In genomic region chr19:1383311-1384084, GRCh38 we compare ENCODE assay signal across 8 cellular contexts. TPM values are rescaled to one million over a fixed set of nuclear protein-coding genes. Genes with fewer than 3 reads are reported as not detected.
DNase-seq lines count a peak whose midpoint lies in the region; ATAC-seq and TF ChIP-seq lines count a peak whose summit lies in the region.

Gene NDUFS7 (plus strand): TSS chr19:1383907. CDS start chr19:1383927, 20 bp downstream.

- peak; percentile 51 for TF ChIP-seq POLR2A in ovary (IDR thresholded peaks at IDR 0.05)

- H3K27me3 ChIP-seq in ovary (no peaks in the 10 kb centered on the region), thymus (ENCODE audit: control insufficient read depth, insufficient read depth) (no peaks in the 10 kb centered on the region)

- H3K27me3 Mint-ChIP-seq in glutamatergic neuron (ENCODE audit: unreplicated experiment) = peaks cover 22% of the 10 kb centered on the region

- H3K36me3 Mint-ChIP-seq in activated naive CD4-positive, alpha-beta T cell treated with anti-CD3 and anti-CD28 coated beads, Interleukin-2, amount 50 U/mL, for 72 hours = peaks cover 0 to 6% of the 10 kb centered on the region in 2 donors
- H3K36me3 Mint-ChIP-seq in glutamatergic neuron (ENCODE audit: unreplicated experiment) = peaks cover 8% of the 10 kb centered on the region

- H3K36me3 ChIP-seq in ovary (no peaks in the 10 kb centered on the region), thymus (ENCODE audit: control insufficient read depth, insufficient read depth) (peaks cover 17% of the 10 kb centered on the region)

- no peaks in the 10 kb centered on the region for H3K9me3 Mint-ChIP-seq in activated naive CD4-positive, alpha-beta T cell treated with anti-CD3 and anti-CD28 coated beads, Interleukin-2, amount 50 U/mL, for 72 hours
- peaks cover 16% of the 10 kb centered on the region for H3K9me3 Mint-ChIP-seq in glutamatergic neuron (ENCODE audit: unreplicated experiment)

- H3K9me3 ChIP-seq in ovary (no peaks in the 10 kb centered on the region), thymus (ENCODE audit: control insufficient read depth) (no peaks in the 10 kb centered on the region)

- ATAC-seq in HG02642 (IDR thresholded peaks at IDR 0.05; ENCODE audit: poor library complexity, unreplicated experiment) = peak; percentile 77
- peak; percentile 82 to 86 for ATAC-seq in activated naive CD4-positive, alpha-beta T cell treated with anti-CD3 and anti-CD28 coated beads, Interleukin-2, amount 50 U/mL, for 72 hours

- H3K27ac ChIP-seq in ovary (peak within 1 kb of the TSS; percentile 29 to 59), thymus (ENCODE audit: low read depth) (peak within 1 kb of the TSS; percentile 97)

- H3K4me1 ChIP-seq in ovary (ENCODE audit: insufficient read depth) = peaks cover 3% of the 10 kb centered on the region
- H3K4me1 ChIP-seq in thymus (ENCODE audit: control insufficient read depth, insufficient read depth, low read length) = peaks cover 10% of the 10 kb centered on the region

- intact Hi-C loops in ovary (cut with DNase I) = loop anchor here in 1 of 4 donors (10.0 kb wide), 1 partner anchor 109 kb away; the partner anchor contains the start of gene FAM174C

- peak; percentile 15 for TF ChIP-seq CTCF in GM12865 (IDR thresholded peaks at IDR 0.05; ENCODE audit: insufficient read depth, low read depth, low read length, missing control alignments)
- TF ChIP-seq CTCF in glutamatergic neuron (IDR thresholded peaks at IDR 0.05; ENCODE audit: partially characterized antibody, unreplicated experiment) = no peak
- TF ChIP-seq CTCF in ovary (IDR thresholded peaks at IDR 0.05) = peak in 2 of 3 donors; percentile 60 to 83

- peak within 1 kb of the TSS; percentile 78 for H3K4me3 ChIP-seq in GM12865 (ENCODE audit: low read depth, low read length)
- H3K4me3 ChIP-seq in ovary = peak within 1 kb of the TSS; percentile 94
- H3K4me3 ChIP-seq in thymus (ENCODE audit: low read length) = peak within 1 kb of the TSS; percentile 87

- DNase-seq in GM12865 (ENCODE audit: low read depth) = peak; percentile 97
- DNase-seq in NCI-H1105 treated with DMSO at 0.1 percent for 48 hours (lab: John Stamatoyannopoulos, UW) = peak; percentile 81
- peak; percentile 82 for DNase-seq in SKM-1 treated with dmso at 0.1 percent for 144 hours (lab: John Stamatoyannopoulos, UW; ENCODE audit: unreplicated experiment)
- DNase-seq in activated naive CD4-positive, alpha-beta T cell treated with anti-CD3 and anti-CD28 coated beads, Interleukin-2, amount 50 U/mL, for 72 hours (ENCODE audit: low spot score in 2 of 2) = peak; percentile 95 to 98
- DNase-seq in glutamatergic neuron = peak; percentile 90
- peak; percentile 89 to 98 (median 93) for DNase-seq in ovary

- H3K4me3 Mint-ChIP-seq in glutamatergic neuron (ENCODE audit: unreplicated experiment) = peak within 1 kb of the TSS; percentile 91

- 1% methylated on average over 64 to 90 of the region's 90 CpGs for WGBS in ovary, 3 donors
- under 1% methylated on average over 90 of the region's 90 CpGs for WGBS in thymus

- H3K4me1 Mint-ChIP-seq in glutamatergic neuron (ENCODE audit: low read depth, unreplicated experiment) = peaks cover 6% of the 10 kb centered on the region

- no peak for TF ChIP-seq EP300 in ovary (IDR thresholded peaks at IDR 0.05)

- H3K27ac Mint-ChIP-seq in activated naive CD4-positive, alpha-beta T cell treated with anti-CD3 and anti-CD28 coated beads, Interleukin-2, amount 50 U/mL, for 72 hours = peak within 1 kb of the TSS; percentile 99
- H3K27ac Mint-ChIP-seq in glutamatergic neuron (ENCODE audit: unreplicated experiment) = peak within 1 kb of the TSS; percentile 98

RNA-seq across cellular contexts. Expression of gene NDUFS7, which starts in this region (rescaled TPM):
- total RNA-seq in activated naive CD4-positive, alpha-beta T cell treated with anti-CD3 and anti-CD28 coated beads, Interleukin-2, amount 50 U/mL, for 72 hours = 100 to 1,000 TPM in 1 of 2 donors, 10 to 100 TPM in 1; 89.4 to 105 TPM
- total RNA-seq in glutamatergic neuron (ENCODE audit: unreplicated experiment) (123 TPM), ovary (100 to 1,000 TPM in 1 of 7 donors, 10 to 100 TPM in 6; 65.6 to 112 (median 79.9) TPM)
- polyA plus RNA-seq in ovary (10 to 100 TPM in 1 of 2 donors, under 1 TPM in 1; 0.72 to 96.2 TPM), thymus (61.8 TPM)

Comparison
In these comparisons a context has a peak if more than half of its experiments do, and no peak if none do; other contexts are left out.
1. Peak in every context shown above with its lines: DNase-seq, ATAC-seq, H3K4me3 ChIP-seq and H3K27ac ChIP-seq.